Comparison of ENCODE assay signal across 1 cellular context in the genomic region with DNA sequence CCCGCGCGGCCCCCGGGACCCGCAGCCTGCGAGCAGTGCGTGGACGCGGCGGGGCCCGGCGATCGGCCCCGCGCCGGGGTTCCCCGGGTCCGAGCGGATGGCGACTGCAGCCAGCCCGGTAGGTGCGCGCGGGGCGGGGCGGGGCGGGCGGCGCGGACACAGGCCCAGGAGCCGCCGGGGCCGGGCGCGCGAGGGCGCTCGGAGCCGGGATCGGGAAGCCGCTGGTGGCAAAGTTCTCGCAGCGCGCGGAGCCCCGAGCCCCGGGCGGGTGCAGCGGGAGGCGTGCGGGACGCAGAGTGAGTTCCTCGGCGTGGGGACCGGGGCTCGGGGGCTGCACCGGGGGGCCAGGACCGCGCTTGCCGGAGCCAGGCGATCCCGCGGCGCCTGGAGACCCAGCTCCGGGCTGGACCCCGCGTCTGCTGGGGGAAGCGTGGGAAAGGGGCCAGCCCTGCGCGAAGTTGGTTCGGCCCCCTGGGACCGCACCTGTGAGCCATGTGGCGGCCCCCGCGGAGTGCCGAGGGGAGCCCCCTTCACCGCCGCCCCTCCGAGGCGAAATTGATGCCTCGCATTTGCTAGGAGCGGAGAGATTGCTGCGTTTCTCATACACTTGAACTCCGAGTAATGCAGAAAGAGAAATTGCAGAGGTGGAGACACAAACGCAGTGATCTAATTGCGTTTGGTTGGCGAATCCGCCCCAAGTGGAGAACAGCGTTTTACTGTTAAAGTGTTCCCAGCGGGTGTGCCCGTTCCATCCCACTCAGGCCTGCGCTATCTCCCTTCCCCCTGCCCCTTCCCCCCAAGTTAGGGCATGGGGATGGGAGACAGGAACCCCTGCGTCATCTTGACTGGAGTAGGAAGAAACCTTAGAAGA.
TF ChIP-seq lines count a peak whose summit lies in the region.

No MANE protein-coding gene starts in this region.

TF ChIP-seq in A549, 52 proteins besides CTCF, POLR2A, EP300 and RAD21 (continued from another document):
- TF ChIP-seq TFCP2L1 (CRISPR knock-in tag; IDR thresholded peaks at IDR 0.05): no peak
- no peak for TF ChIP-seq EHF (CRISPR knock-in tag; IDR thresholded peaks at IDR 0.05)
- no peak for TF ChIP-seq MAFK (IDR thresholded peaks at IDR 0.05; ENCODE audit: partially characterized antibody)
TF ChIP-seq in A549: peak in this region for 0.
